In genomic region chr7:50303894-50304157, GRCh38 we compare ENCODE assay signal across 10 cellular contexts. TPM values are rescaled to one million over a fixed set of nuclear protein-coding genes. Genes with fewer than 3 reads are reported as not detected.
DNase-seq lines count a peak whose midpoint lies in the region; ATAC-seq and FAIRE-seq lines count a peak whose summit lies in the region.
"Had no signal": no experiment of that assay in that cellular context is flagged by ENCODE, and none has a peak within 500 bp of the region (broad histone marks: within the 10 kb centered on the region; RNA-seq: fewer than 3 reads in every experiment).

No MANE protein-coding gene starts in this region.

- peak overlapping the region; percentile 88 for H3K4me3 ChIP-seq in Jurkat, Clone E6-1 (ENCODE audit: low read length)
- peak overlapping the region; percentile 61 to 69 for H3K4me3 ChIP-seq in esophagus (ENCODE audit: low read depth in 1 of 2, low read length in 2 of 2)
- peak overlapping the region; percentile 60 to 64 for H3K4me3 ChIP-seq in small intestine (ENCODE audit: low read depth in 1 of 2, low read length in 2 of 2)

- FAIRE-seq in small intestine (lab: Jason Lieb, UNC) (no peak), RCC 7860 (lab: Jason Lieb, UNC) (no peak)
- FAIRE-seq: colon had no signal

- 0 to 1% methylated on average over 12 to 55 of the region's 55 CpGs for WGBS in esophagus, 2 donors
- WGBS in small intestine, 3 donors = 0 to 1% (median 1%) methylated on average over 27 to 55 of the region's 55 CpGs

- DNase-seq in D341Med (ENCODE audit: low spot score) (peak; percentile 66), small intestine (no peak), RCC 7860 (ENCODE audit: low spot score) (no peak), dedifferentiated amniotic fluid mesenchymal stem cell (ENCODE audit: extremely low spot score) (no peak)
- DNase-seq in Jurkat, Clone E6-1 (ENCODE audit: low read depth, low spot score) = no peak
- DNase-seq in stimulated activated CD4-positive, alpha-beta T cell treated with anti-CD3 and anti-CD28 coated beads, Interleukin-15, amount 100 ng/mL, for 24 hours = no peak

- peak; percentile 28 for ATAC-seq in GM21360 (IDR thresholded peaks at IDR 0.05; ENCODE audit: unreplicated experiment)
- ATAC-seq: HCT116 had no signal

- H3K36me3 ChIP-seq in esophagus (ENCODE audit: control insufficient read depth in 2 of 2, insufficient read depth in 2 of 2, low read length in 1 of 2) (no peaks in the 10 kb centered on the region), small intestine (ENCODE audit: control insufficient read depth in 2 of 2, insufficient read depth in 2 of 2, low read length in 2 of 2) (no peaks in the 10 kb centered on the region)

- H3K4me1 ChIP-seq in esophagus (ENCODE audit: control insufficient read depth in 2 of 2, insufficient read depth in 2 of 2, low read length in 1 of 2) (peaks cover 4 to 11% of the 10 kb centered on the region in 2 donors), small intestine (ENCODE audit: control insufficient read depth in 2 of 2, insufficient read depth in 1 of 2, low read depth in 1 of 2, low read length in 1 of 2) (no peaks in the 10 kb centered on the region)

- H3K27ac ChIP-seq in esophagus (ENCODE audit: low read depth in 2 of 2, low read length in 1 of 2) (no peak overlapping the region), small intestine (ENCODE audit: low read depth in 1 of 2, low read length in 1 of 2) (peak overlapping the region; percentile 66 to 88)

- H3K27me3 ChIP-seq in esophagus (ENCODE audit: control insufficient read depth in 1 of 2, insufficient read depth in 2 of 2, low read length in 2 of 2) (peaks cover 6 to 7% of the 10 kb centered on the region in 2 donors), small intestine (ENCODE audit: control insufficient read depth in 2 of 2, insufficient read depth in 2 of 2, low read length in 2 of 2) (peaks cover 3 to 4% of the 10 kb centered on the region in 2 donors)

- H3K9me3 ChIP-seq in esophagus (ENCODE audit: control insufficient read depth in 2 of 2, insufficient read depth in 1 of 2, low read depth in 1 of 2, low read length in 1 of 2) (peaks cover 0 to 3% of the 10 kb centered on the region in 2 donors), small intestine (ENCODE audit: control insufficient read depth, low read depth) (no peaks in the 10 kb centered on the region)

RNA-seq across cellular contexts. Expression of gene IKZF1, which starts 0.7 kb away (rescaled TPM):
- polyA plus RNA-seq in Jurkat, Clone E6-1 (2012; ENCODE audit: insufficient read depth, insufficient read length) = 144 TPM
- 1 to 10 TPM; 1.0 to 1.1 TPM for polyA plus RNA-seq in esophagus
- 1 to 10 TPM; 1.8 to 5.9 (median 3.0) TPM for polyA plus RNA-seq in small intestine

Comparison
In these comparisons a context has a peak if more than half of its experiments do, and no peak if none do; other contexts are left out.
1. H3K27ac ChIP-seq: peak in small intestine (2 of 2); none in esophagus (0 of 2).
2. Peak in every context shown above with its lines, with median percentiles within 50 percentile points of each other: H3K4me3 ChIP-seq.